Comparison of ENCODE assay signal across 7 cellular contexts in genomic region chr9:100094411-100094810, GRCh38. TPM values are rescaled to one million over a fixed set of nuclear protein-coding genes. Genes with fewer than 3 reads are reported as not detected.
DNase-seq lines count a peak whose midpoint lies in the region; ATAC-seq, FAIRE-seq and TF ChIP-seq lines count a peak whose summit lies in the region.
"Not testable (repeated sequence)": the region's sequence is repeated elsewhere in the genome, so short reads cannot be mapped to it uniquely, and the experiment has no call there.

No MANE protein-coding gene starts in this region.

- not testable (repeated sequence) for TF ChIP-seq POLR2A in K562 (conservative IDR thresholded peaks at IDR 0.05)

- BruUV-seq in OCI-LY7 (replicated peaks; lab: Mats Ljungman, UMichigan); K562 (replicated peaks; lab: Mats Ljungman, UMichigan): not testable (repeated sequence)

- not testable (repeated sequence) for H4K20me1 ChIP-seq in DOHH2 (ENCODE audit: control insufficient read depth, insufficient read depth, low read depth, low read length); OCI-LY7 (ENCODE audit: insufficient read depth, low read length); K562 (replicated peaks; ENCODE audit: control insufficient read depth, insufficient read depth, low read length)
- peaks cover 70% of the 10 kb centered on the region for H4K20me1 ChIP-seq in Loucy (ENCODE audit: insufficient read depth, low read length, poor library complexity, severe bottlenecking)

- in situ Hi-C loops in K562 (cut with MboI): not testable (repeated sequence)

- TF ChIP-seq EP300 in K562 (IDR thresholded peaks at IDR 0.05; ENCODE audit: low read length): not testable (repeated sequence)

- not testable (repeated sequence) for H3K36me3 Mint-ChIP-seq in neural crest cell (ENCODE audit: low read depth)
- H3K36me3 Mint-ChIP-seq in stimulated activated naive B cell treated with anti-CD40 and anti-IgM and Interleukin-4, amounts not matched to agents 10 μg/mL and 1 μg/mL and 100 μg/mL, for 72 hours: peaks cover 12 to 24% of the 10 kb centered on the region in 2 donors

- not testable (repeated sequence) for H3K27me3 Mint-ChIP-seq in neural crest cell (ENCODE audit: low read depth); stimulated activated naive B cell treated with anti-CD40 and anti-IgM and Interleukin-4, amounts not matched to agents 10 μg/mL and 1 μg/mL and 100 μg/mL, for 72 hours

- POLR2A ChIA-PET in OCI-LY7 (lab: Charles Lee) (interaction anchor here (0.6 to 7.7 kb wide), 5 partner anchors 11 to 273 kb away, joined by 3 to 108 read pairs (median 3); partner anchors contain the start of gene NR4A3), K562 (lab: Yijun Ruan, JAX) (interaction anchor here (1.3 to 5.3 kb wide), 2 partner anchors 9 to 23 kb away, joined by 3 to 35 read pairs; no protein-coding TSS in a partner anchor)

- CTCF ChIA-PET in OCI-LY7 (lab: Charles Lee; ENCODE audit: unreplicated experiment): interaction anchor here (0.7 kb wide), 1 partner anchor 8 kb away, joined by 3 read pairs; no protein-coding TSS in a partner anchor
- CTCF ChIA-PET in K562 (lab: Yijun Ruan, JAX; ENCODE audit: low intra/inter-chr PET ratio): not testable (repeated sequence)

- H3K4me1 ChIP-seq in DOHH2 (ENCODE audit: control insufficient read depth, low read length): peaks cover 81% of the 10 kb centered on the region
- H3K4me1 ChIP-seq in Loucy (ENCODE audit: insufficient read depth, low read length, poor library complexity, severe bottlenecking): peaks cover 46% of the 10 kb centered on the region
- peaks cover 77% of the 10 kb centered on the region for H3K4me1 ChIP-seq in OCI-LY7 (ENCODE audit: insufficient read depth, low read length, poor library complexity, severe bottlenecking)
- peaks cover 4 to 11% of the 10 kb centered on the region in 2 experiments; a peak in 2 of 5 replicates for H3K4me1 ChIP-seq in K562 (replicated peaks in 1 of 2; ENCODE audit: control insufficient read depth in 2 of 2, insufficient read depth in 2 of 2, low read length in 2 of 2)

- H3K27ac Mint-ChIP-seq in neural crest cell (ENCODE audit: unreplicated experiment): not testable (repeated sequence)
- H3K27ac Mint-ChIP-seq in stimulated activated naive B cell treated with anti-CD40 and anti-IgM and Interleukin-4, amounts not matched to agents 10 μg/mL and 1 μg/mL and 100 μg/mL, for 72 hours: peak overlapping the region; percentile 5

- H3F3A ChIP-seq in DOHH2 (ENCODE audit: control insufficient read depth, insufficient read depth); Loucy (ENCODE audit: low read depth): not testable (repeated sequence)

- H3K79me2 ChIP-seq in DOHH2 (ENCODE audit: control insufficient read depth, low read length) (peaks cover 98% of the 10 kb centered on the region), Loucy (ENCODE audit: insufficient read depth, low read length) (peaks cover 90% of the 10 kb centered on the region), OCI-LY7 (ENCODE audit: insufficient read depth, low read depth, low read length) (peaks cover 95% of the 10 kb centered on the region), K562 (ENCODE audit: control insufficient read depth, insufficient read depth, low read length) (peaks cover 94% of the 10 kb centered on the region)

- H3K4me1 Mint-ChIP-seq in neural crest cell: peaks cover 21% of the 10 kb centered on the region
- H3K4me1 Mint-ChIP-seq in stimulated activated naive B cell treated with anti-CD40 and anti-IgM and Interleukin-4, amounts not matched to agents 10 μg/mL and 1 μg/mL and 100 μg/mL, for 72 hours: peaks cover 31 to 70% of the 10 kb centered on the region in 2 donors

- peak overlapping the region; percentile 62 for H3K4me3 Mint-ChIP-seq in neural crest cell
- H3K4me3 Mint-ChIP-seq in stimulated activated naive B cell treated with anti-CD40 and anti-IgM and Interleukin-4, amounts not matched to agents 10 μg/mL and 1 μg/mL and 100 μg/mL, for 72 hours: not testable (repeated sequence)

- H3K9me1 ChIP-seq in K562 (ENCODE audit: control insufficient read depth, insufficient read depth, low read length): not testable (repeated sequence)

- not testable (repeated sequence) for H3K9ac ChIP-seq in Loucy (ENCODE audit: low read depth, low read length, poor library complexity, severe bottlenecking); K562 (ENCODE audit: insufficient read depth in 1 of 2, low read depth in 2 of 2, low read length in 2 of 2)

- not testable (repeated sequence) for H3K27me3 ChIP-seq in DOHH2 (ENCODE audit: control insufficient read depth, low read length); Loucy (ENCODE audit: insufficient read depth, low read length, poor library complexity, severe bottlenecking); K562 (ENCODE audit: control insufficient read depth in 2 of 2, insufficient read depth in 2 of 2, low read length in 2 of 2)

- not testable (repeated sequence) for H2AFZ ChIP-seq in Loucy (ENCODE audit: low read length); OCI-LY7 (ENCODE audit: low read length); K562 (ENCODE audit: low read depth, low read length)

- intact Hi-C loops in OCI-LY7 (cut with micrococcal nuclease; ENCODE audit: unreplicated experiment): loop anchor here (10.0 kb wide), 1 partner anchor 980 kb away; no protein-coding TSS in a partner anchor
- intact Hi-C loops in K562 (cut with micrococcal nuclease): loop anchor here (10.0 kb wide), 1 partner anchor 270 kb away; the partner anchor contains the start of gene NR4A3

- H3K36me3 ChIP-seq in DOHH2 (ENCODE audit: control insufficient read depth, low read length): peaks cover 20% of the 10 kb centered on the region; the same call in 1 of the 2 replicates
- not testable (repeated sequence) for H3K36me3 ChIP-seq in Loucy (ENCODE audit: insufficient read depth, low read length); K562 (ENCODE audit: control insufficient read depth, insufficient read depth, low read length)
- peaks cover 32% of the 10 kb centered on the region for H3K36me3 ChIP-seq in OCI-LY7 (ENCODE audit: insufficient read depth, low read length)

- 92% methylated on average over 2 of the region's 2 CpGs for WGBS in K562 (ENCODE audit: insufficient coverage, low coverage, missing lambda C conversion rate)

- H3K4me2 ChIP-seq in DOHH2 (ENCODE audit: low read length) (peak overlapping the region; percentile 87), Loucy (ENCODE audit: low read depth, low read length, poor library complexity, severe bottlenecking) (peak overlapping the region; percentile 46), OCI-LY7 (ENCODE audit: low read length) (peak overlapping the region; percentile 72)
- H3K4me2 ChIP-seq in K562 (ENCODE audit: insufficient read depth, low read length): not testable (repeated sequence)

- peak overlapping the region; percentile 83 for H3K27ac ChIP-seq in DOHH2 (ENCODE audit: low read depth, low read length)
- peak overlapping the region; percentile 62 for H3K27ac ChIP-seq in OCI-LY7 (ENCODE audit: low read depth, low read length, poor library complexity, severe bottlenecking)
- H3K27ac ChIP-seq in VCaP: peak overlapping the region; percentile 84; the same call in 1 of the 2 replicates
- not testable (repeated sequence) for H3K27ac ChIP-seq in K562 (ENCODE audit: extremely low read depth, low read depth, low read length)

- H3K9me3 Mint-ChIP-seq in neural crest cell; stimulated activated naive B cell treated with anti-CD40 and anti-IgM and Interleukin-4, amounts not matched to agents 10 μg/mL and 1 μg/mL and 100 μg/mL, for 72 hours: not testable (repeated sequence)

- ATAC-seq in K562; stimulated activated naive B cell treated with anti-CD40 and anti-IgM and Interleukin-4, amounts not matched to agents 10 μg/mL and 1 μg/mL and 100 μg/mL, for 72 hours (replicated peaks): not testable (repeated sequence)

- H3K9me3 ChIP-seq in DOHH2 (ENCODE audit: control insufficient read depth, insufficient read depth, low read length); Loucy (ENCODE audit: insufficient read depth, low read depth, low read length); OCI-LY7 (ENCODE audit: low read length); K562 (replicated peaks; ENCODE audit: control insufficient read depth, insufficient read depth, low read depth, low read length): not testable (repeated sequence)

- H3K4me3 ChIP-seq in DOHH2 (ENCODE audit: low read length): peak overlapping the region; percentile 65; the same call in 1 of the 2 replicates
- H3K4me3 ChIP-seq in Loucy (ENCODE audit: low read length, poor library complexity, severe bottlenecking); K562: not testable (repeated sequence)
- peak overlapping the region; percentile 18 for H3K4me3 ChIP-seq in OCI-LY7 (ENCODE audit: low read depth, low read length, poor library complexity, severe bottlenecking)

- H3K9me2 ChIP-seq in DOHH2 (replicated peaks; ENCODE audit: control insufficient read depth, low read length); Loucy (replicated peaks; ENCODE audit: low read depth, low read length); OCI-LY7 (ENCODE audit: insufficient read depth, low read length): not testable (repeated sequence)

- TF ChIP-seq CTCF in DOHH2 (IDR thresholded peaks at IDR 0.05; ENCODE audit: low read depth, low read length, poor library complexity, severe bottlenecking); Loucy (conservative IDR thresholded peaks at IDR 0.05; ENCODE audit: low read length); OCI-LY7 (conservative IDR thresholded peaks at IDR 0.05; ENCODE audit: low read length); VCaP (conservative IDR thresholded peaks at IDR 0.05); K562 (IDR thresholded peaks at IDR 0.05 in 2 of 3, conservative IDR thresholded peaks at IDR 0.05 in 1 of 3; ENCODE audit: insufficient read depth in 2 of 3, low read depth in 1 of 3, low read length in 3 of 3); neural crest cell (conservative IDR thresholded peaks at IDR 0.05): not testable (repeated sequence)

- not testable (repeated sequence) for TF ChIP-seq RAD21 in K562 (CRISPR knock-in tag; conservative IDR thresholded peaks at IDR 0.05 in 1 of 2, IDR thresholded peaks at IDR 0.05 in 1 of 2)

- DNase-seq in OCI-LY7 (ENCODE audit: low spot score); K562 (ENCODE audit: extremely low read depth in 1 of 4, low spot score in 3 of 4); neural crest cell (ENCODE audit: low read depth, low spot score); stimulated activated naive B cell treated with anti-CD40 and anti-IgM and Interleukin-4, amounts not matched to agents 10 μg/mL and 1 μg/mL and 100 μg/mL, for 72 hours: not testable (repeated sequence)

- FAIRE-seq in K562 (lab: Jason Lieb, UNC): not testable (repeated sequence)

RNA-seq across cellular contexts. Expression of gene ERP44, which starts 4.4 kb away (rescaled TPM):
- 15.0 and 19.3 TPM in 2 replicates for total RNA-seq in OCI-LY7 (2014; rRNA removed; shearing (Covaris generic))
- total RNA-seq in OCI-LY7 (2022) (27.3 and 28.1 TPM in 2 replicates), K562 (2014; rRNA removed) (9.2 and 11.4 TPM in 2 replicates), K562 (2014; rRNA removed; fragmentation: Illumina TruSeq; extraction: Trizol) (18.4 and 19.0 TPM in 2 replicates), K562 (2015; rRNA removed; fragmentation: Illumina TruSeq; extraction: Trizol) (21.8 and 22.6 TPM in 2 replicates), K562 (2021) (14.8 and 16.0 TPM in 2 replicates), neural crest cell (13.3 and 13.6 TPM in 2 replicates)
- total RNA-seq in K562 (2011; cell fraction: chromatin; rRNA removed; ENCODE audit: low replicate concordance): 13.0 and 31.7 TPM in 2 replicates
- total RNA-seq in K562 (2011; cell fraction: nucleolus; rRNA removed): 15.8 and 16.5 TPM in 2 replicates
- total RNA-seq in K562 (2011; cell fraction: nucleoplasm; rRNA removed): 28.2 and 28.9 TPM in 2 replicates
- polyA plus RNA-seq in K562 (2011; rRNA removed) (13.6 and 15.9 TPM in 2 replicates), K562 (2014; fragmentation: Illumina TruSeq; extraction: Trizol) (19.7 and 23.4 TPM in 2 replicates), K562 (2014; fragmentation: Nextera tagmentation; extraction: Ambion mirVana) (10 to 100 TPM; 10.8 to 11.2 TPM), K562 (2014; rRNA removed) (13.0 and 13.1 TPM in 2 replicates)
- polyA plus RNA-seq in K562 (2011; cell fraction: cytosol; rRNA removed): 4.4 and 8.7 TPM in 2 replicates
- polyA plus RNA-seq in K562 (2011; cell fraction: nucleus; rRNA removed): 6.9 and 12.3 TPM in 2 replicates
- 17.1 and 24.6 TPM in 2 replicates for polyA plus RNA-seq in K562 (2012)
- 10.9 and 16.5 TPM in 2 replicates for polyA minus RNA-seq in K562 (2011; rRNA and poly(A)+ RNA removed)
- 9.2 and 9.9 TPM in 2 replicates for polyA minus RNA-seq in K562 (2011; cell fraction: cytosol; rRNA and poly(A)+ RNA removed)
- polyA minus RNA-seq in K562 (2011; cell fraction: nucleus; rRNA and poly(A)+ RNA removed): 10.1 and 20.0 TPM in 2 replicates

RNA-seq across cellular contexts. Expression of gene INVS, which starts 4.6 kb away (rescaled TPM):
- total RNA-seq in OCI-LY7 (2014; rRNA removed; shearing (Covaris generic)): 30.7 and 33.1 TPM in 2 replicates
- total RNA-seq in OCI-LY7 (2022) (36.7 and 38.5 TPM in 2 replicates), K562 (2014; rRNA removed) (9.2 and 10.9 TPM in 2 replicates), K562 (2014; rRNA removed; fragmentation: Illumina TruSeq; extraction: Trizol) (12.5 and 12.7 TPM in 2 replicates), K562 (2015; rRNA removed; fragmentation: Illumina TruSeq; extraction: Trizol) (11.2 and 12.9 TPM in 2 replicates), K562 (2021) (9.0 and 10.1 TPM in 2 replicates), neural crest cell (22.9 and 25.6 TPM in 2 replicates)
- total RNA-seq in K562 (2011; cell fraction: chromatin; rRNA removed; ENCODE audit: low replicate concordance): 61.9 and 123 TPM in 2 replicates
- total RNA-seq in K562 (2011; cell fraction: nucleolus; rRNA removed): 31.5 and 34.7 TPM in 2 replicates
- 62.6 and 89.5 TPM in 2 replicates for total RNA-seq in K562 (2011; cell fraction: nucleoplasm; rRNA removed)
- polyA plus RNA-seq in K562 (2011; rRNA removed) (17.9 and 18.5 TPM in 2 replicates), K562 (2014; fragmentation: Illumina TruSeq; extraction: Trizol) (8.2 and 10.0 TPM in 2 replicates), K562 (2014; fragmentation: Nextera tagmentation; extraction: Ambion mirVana) (under 1 TPM; 0.77 to 0.91 TPM), K562 (2014; rRNA removed) (9.6 and 10.2 TPM in 2 replicates)
- 5.7 and 8.4 TPM in 2 replicates for polyA plus RNA-seq in K562 (2011; cell fraction: cytosol; rRNA removed)
- 42.8 and 47.5 TPM in 2 replicates for polyA plus RNA-seq in K562 (2011; cell fraction: nucleus; rRNA removed)
- polyA plus RNA-seq in K562 (2012): 7.0 and 8.8 TPM in 2 replicates
- 46.9 and 55.3 TPM in 2 replicates for polyA minus RNA-seq in K562 (2011; rRNA and poly(A)+ RNA removed)
- polyA minus RNA-seq in K562 (2011; cell fraction: cytosol; rRNA and poly(A)+ RNA removed): 8.7 and 13.2 TPM in 2 replicates
- 32.9 and 60.0 TPM in 2 replicates for polyA minus RNA-seq in K562 (2011; cell fraction: nucleus; rRNA and poly(A)+ RNA removed)
